Comparison of ENCODE assay signal across 8 cellular contexts in the genomic region with DNA sequence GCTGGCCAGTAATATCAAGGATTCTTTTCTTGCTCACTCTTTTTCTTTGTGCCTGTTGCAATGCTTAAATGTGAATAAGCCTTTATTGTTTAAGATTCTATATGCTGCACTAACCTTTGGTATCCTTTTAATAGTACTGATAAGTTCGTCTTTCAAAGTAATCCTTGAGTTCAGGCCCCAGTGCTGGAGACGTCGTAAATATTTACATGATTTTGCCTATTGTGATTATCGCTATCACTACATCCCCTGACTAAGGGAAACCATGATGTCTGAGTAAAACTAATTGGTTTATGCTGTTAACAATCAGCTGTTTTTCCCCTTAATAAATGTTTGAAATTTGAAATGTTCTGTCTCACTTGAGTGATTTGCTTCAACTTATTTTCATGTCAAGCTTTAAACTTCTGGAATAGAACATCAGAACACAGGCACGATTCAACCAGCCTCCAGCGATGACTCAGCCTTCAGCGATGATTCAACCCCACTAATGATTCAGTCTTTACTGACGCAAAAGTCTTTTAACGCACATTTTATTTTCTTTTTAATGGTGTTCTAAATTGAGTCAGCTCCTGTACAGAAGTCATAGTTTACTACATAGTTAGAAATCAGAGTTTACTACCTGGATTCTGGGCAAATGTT. TPM values are rescaled to one million over a fixed set of nuclear protein-coding genes. Genes with fewer than 3 reads are reported as not detected.
DNase-seq lines count a peak whose midpoint lies in the region; ATAC-seq and TF ChIP-seq lines count a peak whose summit lies in the region.

No MANE protein-coding gene starts in this region.

- H3K27ac Mint-ChIP-seq in CD8-positive, alpha-beta memory T cell = peak overlapping the region in 7 of 8 donors; percentile 2 to 49 (median 24)
- peak overlapping the region; percentile 75 for H3K27ac Mint-ChIP-seq in activated naive CD8-positive, alpha-beta T cell

- H3K4me1 Mint-ChIP-seq in CD8-positive, alpha-beta memory T cell = peaks cover 42 to 66% (median 54%) of the 10 kb centered on the region in 3 donors
- H3K4me1 Mint-ChIP-seq in activated naive CD8-positive, alpha-beta T cell (ENCODE audit: low read depth) = peaks cover 60% of the 10 kb centered on the region

- ATAC-seq in GM18867 (IDR thresholded peaks at IDR 0.05; ENCODE audit: unreplicated experiment) (no peak), body of pancreas (no peak)

- DNase-seq in CD8-positive, alpha-beta memory T cell = peak in 1 of 5 donors; percentile 52
- DNase-seq in OCI-M1 (lab: John Stamatoyannopoulos, UW) (peak; percentile 38), iPS-NIHi7 (ENCODE audit: extremely low spot score) (peak; percentile 32), body of pancreas (no peak), D341Med (ENCODE audit: low spot score) (no peak)
- DNase-seq in stimulated activated CD4-positive, alpha-beta T cell treated with anti-CD3 and anti-CD28 coated beads, TNF-alpha, amount 100 ng/mL, for 24 hours (ENCODE audit: low read depth in 3 of 3) = peak; percentile 35 to 60 (median 60)

- intact Hi-C loops in body of pancreas (cut with DNase I) = no loop called here

- POLR2A ChIA-PET in CD8-positive, alpha-beta memory T cell (lab: Charles Lee) = interaction anchor here (0.6 kb wide), 1 partner anchor 23 kb away, joined by 5 read pairs; no protein-coding TSS in a partner anchor

- no peak for TF ChIP-seq POLR2A in body of pancreas (IDR thresholded peaks at IDR 0.05)

- H3K4me3 ChIP-seq in CD8-positive, alpha-beta memory T cell (ENCODE audit: low read length) = no peak overlapping the region
- H3K4me3 ChIP-seq in body of pancreas = no peak overlapping the region

- H3K36me3 ChIP-seq in CD8-positive, alpha-beta memory T cell (ENCODE audit: insufficient read depth, low read length) = no peaks in the 10 kb centered on the region
- peaks cover 0 to 1% of the 10 kb centered on the region in 2 donors for H3K36me3 ChIP-seq in body of pancreas (replicated peaks in 1 of 2; ENCODE audit: insufficient read depth in 1 of 2, low read depth in 2 of 2)

- no peaks in the 10 kb centered on the region for H3K9me3 Mint-ChIP-seq in CD8-positive, alpha-beta memory T cell
- no peaks in the 10 kb centered on the region for H3K9me3 Mint-ChIP-seq in activated naive CD8-positive, alpha-beta T cell (ENCODE audit: low read depth)

- no peak for TF ChIP-seq CTCF in body of pancreas (IDR thresholded peaks at IDR 0.05)

- H3K27ac ChIP-seq in CD8-positive, alpha-beta memory T cell (ENCODE audit: low read depth, low read length) = no peak overlapping the region
- H3K27ac ChIP-seq in body of pancreas = no peak overlapping the region

- no peaks in the 10 kb centered on the region for H3K27me3 Mint-ChIP-seq in CD8-positive, alpha-beta memory T cell
- no peaks in the 10 kb centered on the region for H3K27me3 Mint-ChIP-seq in activated naive CD8-positive, alpha-beta T cell

- H3K27me3 ChIP-seq in CD8-positive, alpha-beta memory T cell (ENCODE audit: insufficient read depth, low read length, poor library complexity, severe bottlenecking) = no peaks in the 10 kb centered on the region
- H3K27me3 ChIP-seq in body of pancreas = no peaks in the 10 kb centered on the region

- peaks cover 31% of the 10 kb centered on the region for H3K4me1 ChIP-seq in CD8-positive, alpha-beta memory T cell (ENCODE audit: insufficient read depth, low read length)
- peaks cover 15% of the 10 kb centered on the region for H3K4me1 ChIP-seq in body of pancreas

- H3K36me3 Mint-ChIP-seq in CD8-positive, alpha-beta memory T cell = peaks cover 0 to 42% (median 9%) of the 10 kb centered on the region in 3 donors
- peaks cover 21% of the 10 kb centered on the region for H3K36me3 Mint-ChIP-seq in activated naive CD8-positive, alpha-beta T cell

- H3K9me3 ChIP-seq in CD8-positive, alpha-beta memory T cell (ENCODE audit: low read length) = no peaks in the 10 kb centered on the region
- no peaks in the 10 kb centered on the region for H3K9me3 ChIP-seq in body of pancreas

- WGBS in body of pancreas, 2 donors = 76 to 78% methylated on average over 9 of the region's 9 CpGs

- H3K4me3 Mint-ChIP-seq in CD8-positive, alpha-beta memory T cell = peak overlapping the region in 5 of 7 donors; percentile 16 to 54 (median 27)
- H3K4me3 Mint-ChIP-seq in activated naive CD8-positive, alpha-beta T cell = peak overlapping the region; percentile 33

- CTCF ChIA-PET in CD8-positive, alpha-beta memory T cell (lab: Charles Lee) = interaction anchor here (0.7 to 1.4 kb wide), 3 partner anchors 12 to 19 kb away, joined by 3 read pairs; no protein-coding TSS in a partner anchor

RNA-seq across cellular contexts. Expression of gene HTATIP2, which starts 3.9 kb away (rescaled TPM):
- 10 to 100 TPM; 50.7 to 52.4 TPM for total RNA-seq in CD8-positive, alpha-beta memory T cell
- 49.6 TPM for polyA plus RNA-seq in CD8-positive, alpha-beta memory T cell
- 10 to 100 TPM; 23.1 to 37.1 TPM for total RNA-seq in body of pancreas

RNA-seq across cellular contexts. Expression of gene PRMT3, which starts 20.1 kb away (rescaled TPM):
- total RNA-seq in CD8-positive, alpha-beta memory T cell = 10 to 100 TPM; 50.0 to 54.4 TPM
- polyA plus RNA-seq in CD8-positive, alpha-beta memory T cell = 5.4 TPM
- 10 to 100 TPM; 15.6 to 20.4 TPM for total RNA-seq in body of pancreas

Comparison
In these comparisons a context has a peak if more than half of its experiments do, and no peak if none do; other contexts are left out.
1. DNase-seq: peak in OCI-M1 (single experiment), iPS-NIHi7 (single experiment) and stimulated activated CD4-positive, alpha-beta T cell treated with anti-CD3 and anti-CD28 coated beads, TNF-alpha, amount 100 ng/mL, for 24 hours (3 of 3); none in body of pancreas (0 of 4) and D341Med (single experiment).